1 cellular context compared by ENCODE assay signal in the genomic region with DNA sequence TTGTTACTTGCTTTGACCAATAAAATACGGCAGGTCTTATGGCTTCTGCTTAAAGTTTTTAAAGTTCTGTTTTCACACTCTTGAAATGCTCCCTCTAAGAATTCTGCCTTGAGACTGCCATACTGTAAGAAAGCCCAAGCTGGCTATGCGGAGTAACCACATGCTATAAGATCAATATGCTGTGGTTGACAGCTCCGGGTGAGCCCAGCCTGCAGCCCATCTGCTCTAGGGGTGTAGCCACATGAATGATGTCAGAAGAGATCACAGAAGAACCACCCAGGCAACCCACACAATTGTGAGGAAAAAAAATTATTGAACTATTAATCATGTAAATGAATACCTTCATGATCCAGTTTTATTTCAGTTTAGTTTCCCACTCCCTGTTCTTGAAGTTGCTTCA.
TF ChIP-seq lines count a peak whose summit lies in the region.

No MANE protein-coding gene starts in this region.

TF ChIP-seq in HepG2, 621 proteins besides CTCF, POLR2A, EP300 and RAD21:
- no peak for TF ChIP-seq HMG20A (CRISPR knock-in tag; IDR thresholded peaks at IDR 0.05; ENCODE audit: borderline replicate concordance)
- no peak for TF ChIP-seq ZNF501 (CRISPR knock-in tag; IDR thresholded peaks at IDR 0.05)
- TF ChIP-seq, protein P1, sequence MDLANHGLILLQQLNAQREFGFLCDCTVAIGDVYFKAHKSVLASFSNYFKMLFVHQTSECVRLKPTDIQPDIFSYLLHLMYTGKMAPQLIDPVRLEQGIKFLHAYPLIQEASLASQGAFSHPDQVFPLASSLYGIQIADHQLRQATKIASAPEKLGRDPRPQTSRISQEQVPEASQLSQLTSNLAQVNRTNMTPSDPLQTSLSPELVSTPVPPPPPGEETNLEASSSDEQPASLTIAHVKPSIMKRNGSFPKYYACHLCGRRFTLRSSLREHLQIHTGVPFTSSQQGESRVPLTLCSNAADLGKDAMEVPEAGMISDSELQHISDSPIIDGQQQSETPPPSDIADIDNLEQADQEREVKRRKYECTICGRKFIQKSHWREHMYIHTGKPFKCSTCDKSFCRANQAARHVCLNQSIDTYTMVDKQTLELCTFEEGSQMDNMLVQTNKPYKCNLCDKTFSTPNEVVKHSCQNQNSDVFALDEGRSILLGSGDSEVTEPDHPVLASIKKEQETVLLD (CRISPR knock-in tag; IDR thresholded peaks at IDR 0.05; ENCODE audit: low read depth) = no peak
- TF ChIP-seq, protein P2, sequence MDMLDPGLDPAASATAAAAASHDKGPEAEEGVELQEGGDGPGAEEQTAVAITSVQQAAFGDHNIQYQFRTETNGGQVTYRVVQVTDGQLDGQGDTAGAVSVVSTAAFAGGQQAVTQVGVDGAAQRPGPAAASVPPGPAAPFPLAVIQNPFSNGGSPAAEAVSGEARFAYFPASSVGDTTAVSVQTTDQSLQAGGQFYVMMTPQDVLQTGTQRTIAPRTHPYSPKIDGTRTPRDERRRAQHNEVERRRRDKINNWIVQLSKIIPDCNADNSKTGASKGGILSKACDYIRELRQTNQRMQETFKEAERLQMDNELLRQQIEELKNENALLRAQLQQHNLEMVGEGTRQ (IDR thresholded peaks at IDR 0.05; ENCODE audit: low read depth, low read length) = no peak
- TF ChIP-seq, protein P2 (CRISPR knock-in tag; IDR thresholded peaks at IDR 0.05; ENCODE audit: borderline replicate concordance) = peak; percentile 12; the same call in 1 of the 2 replicates
- TF ChIP-seq, protein P3, sequence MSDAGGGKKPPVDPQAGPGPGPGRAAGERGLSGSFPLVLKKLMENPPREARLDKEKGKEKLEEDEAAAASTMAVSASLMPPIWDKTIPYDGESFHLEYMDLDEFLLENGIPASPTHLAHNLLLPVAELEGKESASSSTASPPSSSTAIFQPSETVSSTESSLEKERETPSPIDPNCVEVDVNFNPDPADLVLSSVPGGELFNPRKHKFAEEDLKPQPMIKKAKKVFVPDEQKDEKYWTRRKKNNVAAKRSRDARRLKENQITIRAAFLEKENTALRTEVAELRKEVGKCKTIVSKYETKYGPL (CRISPR knock-in tag; IDR thresholded peaks at IDR 0.05) = no peak
- TF ChIP-seq ZNF75D (CRISPR knock-in tag; IDR thresholded peaks at IDR 0.05; ENCODE audit: borderline replicate concordance) = no peak
- no peak for TF ChIP-seq MIXL1 (CRISPR knock-in tag; IDR thresholded peaks at IDR 0.05)
- 0 out of 2 replicates have a peak, but pooled peaks have one; percentile 7 for TF ChIP-seq EHMT2 (IDR thresholded peaks at IDR 0.05; ENCODE audit: borderline replicate concordance, low read depth, low read length)
- TF ChIP-seq, protein P4, sequence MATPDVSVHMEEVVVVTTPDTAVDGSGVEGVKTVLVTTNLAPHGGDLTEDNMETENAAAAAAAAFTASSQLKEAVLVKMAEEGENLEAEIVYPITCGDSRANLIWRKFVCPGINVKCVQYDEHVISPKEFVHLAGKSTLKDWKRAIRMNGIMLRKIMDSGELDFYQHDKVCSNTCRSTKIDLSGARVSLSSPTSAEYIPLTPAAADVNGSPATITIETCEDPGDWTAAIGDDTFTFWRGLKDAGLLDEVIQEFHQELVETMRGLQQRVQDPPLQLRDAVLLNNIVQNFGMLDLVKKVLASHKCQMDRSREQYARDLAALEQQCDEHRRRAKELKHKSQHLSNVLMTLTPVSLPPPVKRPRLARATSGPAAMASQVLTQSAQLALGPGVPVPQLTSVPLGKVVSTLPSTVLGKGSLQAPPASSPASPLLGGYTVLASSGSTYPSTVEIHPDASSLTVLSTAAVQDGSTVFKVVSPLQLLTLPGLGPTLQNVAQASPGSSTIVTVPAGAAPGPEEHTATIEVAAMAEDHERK (CRISPR knock-in tag; IDR thresholded peaks at IDR 0.05; ENCODE audit: low read depth) = no peak
- TF ChIP-seq, protein P5, sequence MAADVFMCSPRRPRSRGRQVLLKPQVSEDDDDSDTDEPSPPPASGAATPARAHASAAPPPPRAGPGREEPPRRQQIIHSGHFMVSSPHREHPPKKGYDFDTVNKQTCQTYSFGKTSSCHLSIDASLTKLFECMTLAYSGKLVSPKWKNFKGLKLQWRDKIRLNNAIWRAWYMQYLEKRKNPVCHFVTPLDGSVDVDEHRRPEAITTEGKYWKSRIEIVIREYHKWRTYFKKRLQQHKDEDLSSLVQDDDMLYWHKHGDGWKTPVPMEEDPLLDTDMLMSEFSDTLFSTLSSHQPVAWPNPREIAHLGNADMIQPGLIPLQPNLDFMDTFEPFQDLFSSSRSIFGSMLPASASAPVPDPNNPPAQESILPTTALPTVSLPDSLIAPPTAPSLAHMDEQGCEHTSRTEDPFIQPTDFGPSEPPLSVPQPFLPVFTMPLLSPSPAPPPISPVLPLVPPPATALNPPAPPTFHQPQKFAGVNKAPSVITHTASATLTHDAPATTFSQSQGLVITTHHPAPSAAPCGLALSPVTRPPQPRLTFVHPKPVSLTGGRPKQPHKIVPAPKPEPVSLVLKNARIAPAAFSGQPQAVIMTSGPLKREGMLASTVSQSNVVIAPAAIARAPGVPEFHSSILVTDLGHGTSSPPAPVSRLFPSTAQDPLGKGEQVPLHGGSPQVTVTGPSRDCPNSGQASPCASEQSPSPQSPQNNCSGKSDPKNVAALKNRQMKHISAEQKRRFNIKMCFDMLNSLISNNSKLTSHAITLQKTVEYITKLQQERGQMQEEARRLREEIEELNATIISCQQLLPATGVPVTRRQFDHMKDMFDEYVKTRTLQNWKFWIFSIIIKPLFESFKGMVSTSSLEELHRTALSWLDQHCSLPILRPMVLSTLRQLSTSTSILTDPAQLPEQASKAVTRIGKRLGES (CRISPR knock-in tag; IDR thresholded peaks at IDR 0.05; ENCODE audit: borderline replicate concordance) = no peak
- no peak for TF ChIP-seq JARID2 (CRISPR knock-in tag; IDR thresholded peaks at IDR 0.05; ENCODE audit: insufficient replicate concordance)
- TF ChIP-seq, protein P6, sequence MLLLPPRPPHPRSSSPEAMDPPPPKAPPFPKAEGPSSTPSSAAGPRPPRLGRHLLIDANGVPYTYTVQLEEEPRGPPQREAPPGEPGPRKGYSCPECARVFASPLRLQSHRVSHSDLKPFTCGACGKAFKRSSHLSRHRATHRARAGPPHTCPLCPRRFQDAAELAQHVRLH (CRISPR knock-in tag; IDR thresholded peaks at IDR 0.05; ENCODE audit: borderline replicate concordance, low read depth) = no peak
TF ChIP-seq in HepG2: peak in this region for 2.
